In the genomic region with DNA sequence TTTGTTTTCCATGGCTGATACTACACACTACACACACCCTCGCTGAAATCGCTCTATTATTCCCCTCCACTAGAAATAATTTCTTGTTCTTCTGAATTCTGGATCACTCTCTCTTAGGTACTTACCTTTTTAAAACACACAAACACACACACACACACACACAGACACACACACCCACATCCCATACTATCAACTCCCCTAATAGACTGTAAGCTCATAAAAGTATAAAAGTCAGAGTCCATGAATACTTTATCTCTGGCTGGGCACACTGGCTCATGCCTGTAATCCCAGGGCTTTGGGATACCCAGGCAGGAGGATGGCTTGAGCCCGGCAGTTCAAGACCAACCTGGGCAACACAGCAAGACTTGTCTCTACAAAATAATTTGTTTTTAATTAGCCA, we compare ENCODE assay signal across 18 cellular contexts. TPM values are rescaled to one million over a fixed set of nuclear protein-coding genes. Genes with fewer than 3 reads are reported as not detected.
DNase-seq lines count a peak whose midpoint lies in the region; ATAC-seq, FAIRE-seq and TF ChIP-seq lines count a peak whose summit lies in the region.
"Had no signal": no experiment of that assay in that cellular context is flagged by ENCODE, and none has a peak within 500 bp of the region (broad histone marks: within the 10 kb centered on the region; RNA-seq: fewer than 3 reads in every experiment).

No MANE protein-coding gene starts in this region.

- H3K4me3 ChIP-seq in small intestine (ENCODE audit: low read depth in 1 of 2, low read length in 2 of 2) (no peak overlapping the region), tibial artery (no peak overlapping the region)

- H3K4me1 ChIP-seq in small intestine (ENCODE audit: control insufficient read depth in 2 of 2, insufficient read depth in 1 of 2, low read depth in 1 of 2, low read length in 1 of 2), result peaks cover 0 to 6% of the 10 kb centered on the region in 2 donors
- no peaks in the 10 kb centered on the region for H3K4me1 ChIP-seq in tibial artery

- H3K9me3 Mint-ChIP-seq in activated T-helper 2 cell treated with anti-CD3 and anti-CD28 coated beads, Interferon-gamma antibody, Interleukin-2, Interleukin-4, amounts not matched to agents 10 μg/mL and 5 μg/mL and 100 μg/mL, durations not matched to agents 14 hours and 24 hours and 36 hours, result no peaks in the 10 kb centered on the region
- no peaks in the 10 kb centered on the region for H3K9me3 Mint-ChIP-seq in endothelial cell (ENCODE audit: unreplicated experiment)
- H3K9me3 Mint-ChIP-seq: CD4-positive, alpha-beta T cell; HFFc6 had no signal

- H3K36me3 Mint-ChIP-seq in T-helper 17 cell (ENCODE audit: low read depth) (peaks cover 2% of the 10 kb centered on the region), endothelial cell (ENCODE audit: low read depth, unreplicated experiment) (no peaks in the 10 kb centered on the region)
- no peaks in the 10 kb centered on the region for H3K36me3 Mint-ChIP-seq in activated T-helper 2 cell treated with anti-CD3 and anti-CD28 coated beads, Interferon-gamma antibody, Interleukin-2, Interleukin-4, amounts not matched to agents 10 μg/mL and 5 μg/mL and 100 μg/mL, durations not matched to agents 14 hours and 24 hours and 36 hours (ENCODE audit: low read depth)

- H3K27me3 ChIP-seq in small intestine (ENCODE audit: control insufficient read depth in 2 of 2, insufficient read depth in 2 of 2, low read length in 2 of 2) (no peaks in the 10 kb centered on the region), tibial artery (no peaks in the 10 kb centered on the region)

- ATAC-seq in T-helper 17 cell (no peak), left colon (peak; percentile 91)
- ATAC-seq: HCT116 had no signal

- H3K4me1 Mint-ChIP-seq in T-helper 17 cell (peaks cover 37% of the 10 kb centered on the region), endothelial cell (ENCODE audit: unreplicated experiment) (peaks cover under 1% of the 10 kb centered on the region)
- H3K4me1 Mint-ChIP-seq in activated T-helper 2 cell treated with anti-CD3 and anti-CD28 coated beads, Interferon-gamma antibody, Interleukin-2, Interleukin-4, amounts not matched to agents 10 μg/mL and 5 μg/mL and 100 μg/mL, durations not matched to agents 14 hours and 24 hours and 36 hours (ENCODE audit: low read depth), result peaks cover 3% of the 10 kb centered on the region

- intact Hi-C loops in left colon (cut with DNase I, micrococcal nuclease) (no loop called here), tibial artery (cut with DNase I; ENCODE audit: low total_unique reads) (no loop called here)
- intact Hi-C loops in activated T-helper 2 cell treated with anti-CD3 and anti-CD28 coated beads, Interferon-gamma antibody, Interleukin-2, Interleukin-4, amounts not matched to agents 10 μg/mL and 5 μg/mL and 100 μg/mL, durations not matched to agents 14 hours and 24 hours and 36 hours (cut with micrococcal nuclease), result no loop called here

- H3K9me3 ChIP-seq in T-helper 17 cell (ENCODE audit: control insufficient read depth, low read length, poor library complexity, severe bottlenecking) (no peaks in the 10 kb centered on the region), small intestine (ENCODE audit: control insufficient read depth, low read depth) (no peaks in the 10 kb centered on the region), tibial artery (no peaks in the 10 kb centered on the region)
- H3K9me3 ChIP-seq: Caco-2 had no signal

- no peak overlapping the region for H3K27ac ChIP-seq in small intestine (ENCODE audit: low read depth in 1 of 2, low read length in 1 of 2)
- no peak overlapping the region for H3K27ac ChIP-seq in tibial artery
- H3K27ac ChIP-seq: C4-2B, HL-60 had no signal

- TF ChIP-seq CTCF in tibial artery (IDR thresholded peaks at IDR 0.05), result no peak
- TF ChIP-seq CTCF in endothelial cell (IDR thresholded peaks at IDR 0.05; ENCODE audit: unreplicated experiment), result no peak

- H3K36me3 ChIP-seq in small intestine (ENCODE audit: control insufficient read depth in 2 of 2, insufficient read depth in 2 of 2, low read length in 2 of 2) (no peaks in the 10 kb centered on the region), tibial artery (no peaks in the 10 kb centered on the region)

- no peaks in the 10 kb centered on the region for H3K27me3 Mint-ChIP-seq in T-helper 17 cell
- H3K27me3 Mint-ChIP-seq in activated T-helper 2 cell treated with anti-CD3 and anti-CD28 coated beads, Interferon-gamma antibody, Interleukin-2, Interleukin-4, amounts not matched to agents 10 μg/mL and 5 μg/mL and 100 μg/mL, durations not matched to agents 14 hours and 24 hours and 36 hours (ENCODE audit: low read depth), result peaks cover 5% of the 10 kb centered on the region
- no peaks in the 10 kb centered on the region for H3K27me3 Mint-ChIP-seq in endothelial cell (ENCODE audit: unreplicated experiment)
- H3K27me3 Mint-ChIP-seq: CD4-positive, alpha-beta T cell had no signal

- FAIRE-seq in small intestine (lab: Jason Lieb, UNC), result no peak
- FAIRE-seq: A204.1, D721Med had no signal

- H3K27ac Mint-ChIP-seq in T-helper 17 cell, result peak overlapping the region; percentile 5
- no peak overlapping the region for H3K27ac Mint-ChIP-seq in activated T-helper 2 cell treated with anti-CD3 and anti-CD28 coated beads, Interferon-gamma antibody, Interleukin-2, Interleukin-4, amounts not matched to agents 10 μg/mL and 5 μg/mL and 100 μg/mL, durations not matched to agents 14 hours and 24 hours and 36 hours
- H3K27ac Mint-ChIP-seq in endothelial cell (ENCODE audit: unreplicated experiment), result no peak overlapping the region
- H3K27ac Mint-ChIP-seq: CD4-positive, alpha-beta T cell; HFFc6 had no signal

- DNase-seq in T-helper 17 cell (no peak), left colon (peak in 1 of 2 donors; percentile 45), small intestine (peak; percentile 81), tibial artery (no peak), endothelial cell (ENCODE audit: low spot score) (no peak)
- DNase-seq in activated T-helper 2 cell treated with anti-CD3 and anti-CD28 coated beads, Interferon-gamma antibody, Interleukin-2, Interleukin-4, amounts not matched to agents 10 μg/mL and 5 μg/mL and 100 μg/mL, durations not matched to agents 14 hours and 24 hours and 36 hours (ENCODE audit: low spot score), result no peak
- DNase-seq: ACHN; Caco-2; CD4-positive, alpha-beta T cell; GDM1; GOT3; H7; HFFc6 had no signal

- 50 to 82% (median 56%) methylated on average over 3 of the region's 3 CpGs for WGBS in small intestine, 3 donors

- H3K4me3 Mint-ChIP-seq in T-helper 17 cell, result no peak overlapping the region
- no peak overlapping the region for H3K4me3 Mint-ChIP-seq in activated T-helper 2 cell treated with anti-CD3 and anti-CD28 coated beads, Interferon-gamma antibody, Interleukin-2, Interleukin-4, amounts not matched to agents 10 μg/mL and 5 μg/mL and 100 μg/mL, durations not matched to agents 14 hours and 24 hours and 36 hours (ENCODE audit: low read depth)
- H3K4me3 Mint-ChIP-seq in endothelial cell (ENCODE audit: unreplicated experiment), result no peak overlapping the region
- H3K4me3 Mint-ChIP-seq: CD4-positive, alpha-beta T cell; HFFc6 had no signal

RNA-seq across cellular contexts. Expression of gene STRBP, which starts 11.1 kb away (rescaled TPM):
- total RNA-seq in T-helper 17 cell (10 to 100 TPM; 11.1 to 15.4 TPM), left colon (10 to 100 TPM; 46.5 to 47.2 TPM), endothelial cell (ENCODE audit: unreplicated experiment) (45.4 TPM)
- 10 to 100 TPM; 13.8 to 23.0 (median 22.9) TPM for polyA plus RNA-seq in small intestine
- total RNA-seq in activated T-helper 2 cell treated with anti-CD3 and anti-CD28 coated beads, Interferon-gamma antibody, Interleukin-2, Interleukin-4, amounts not matched to agents 10 μg/mL and 5 μg/mL and 100 μg/mL, durations not matched to agents 14 hours and 24 hours and 36 hours, result 19.9 and 20.6 TPM in 2 replicates
